In genomic region chr7:2628137-2628482, GRCh38 we compare ENCODE assay signal across 1 cellular context.
TF ChIP-seq lines count a peak whose summit lies in the region.

No MANE protein-coding gene starts in this region.

TF ChIP-seq in IMR-90, 13 proteins besides CTCF, POLR2A, EP300 and RAD21:
- TF ChIP-seq RFX5 (IDR thresholded peaks at IDR 0.05; ENCODE audit: low read depth, low read length): no peak
- no peak for TF ChIP-seq FOS (IDR thresholded peaks at IDR 0.05; ENCODE audit: low read depth, low read length)
- no peak for TF ChIP-seq MAZ (IDR thresholded peaks at IDR 0.05; ENCODE audit: borderline replicate concordance, low read depth, low read length)
- no peak for TF ChIP-seq MXI1 (IDR thresholded peaks at IDR 0.05; ENCODE audit: borderline replicate concordance, low read depth, low read length)
- TF ChIP-seq BHLHE40 (IDR thresholded peaks at IDR 0.05; ENCODE audit: low read depth, low read length): no peak
- no peak for TF ChIP-seq CHD1 (IDR thresholded peaks at IDR 0.05; ENCODE audit: low read depth, low read length)
- TF ChIP-seq CEBPB (IDR thresholded peaks at IDR 0.05; ENCODE audit: low read depth, low read length): no peak
- no peak for TF ChIP-seq SMC3 (IDR thresholded peaks at IDR 0.05; ENCODE audit: low read depth, low read length)
- no peak for TF ChIP-seq RCOR1 (IDR thresholded peaks at IDR 0.05; ENCODE audit: insufficient replicate concordance, low read length)
- TF ChIP-seq MAFK (IDR thresholded peaks at IDR 0.05; ENCODE audit: low read depth, low read length): no peak
- no peak for TF ChIP-seq USF2 (IDR thresholded peaks at IDR 0.05; ENCODE audit: low read depth, low read length)
- no peak for TF ChIP-seq NFE2L2 (IDR thresholded peaks at IDR 0.05; ENCODE audit: low read depth, low read length)
- no peak for TF ChIP-seq ELK1 (IDR thresholded peaks at IDR 0.05; ENCODE audit: borderline replicate concordance, low read depth, low read length)
